Comparison of ENCODE assay signal across 23 cellular contexts in the genomic region with DNA sequence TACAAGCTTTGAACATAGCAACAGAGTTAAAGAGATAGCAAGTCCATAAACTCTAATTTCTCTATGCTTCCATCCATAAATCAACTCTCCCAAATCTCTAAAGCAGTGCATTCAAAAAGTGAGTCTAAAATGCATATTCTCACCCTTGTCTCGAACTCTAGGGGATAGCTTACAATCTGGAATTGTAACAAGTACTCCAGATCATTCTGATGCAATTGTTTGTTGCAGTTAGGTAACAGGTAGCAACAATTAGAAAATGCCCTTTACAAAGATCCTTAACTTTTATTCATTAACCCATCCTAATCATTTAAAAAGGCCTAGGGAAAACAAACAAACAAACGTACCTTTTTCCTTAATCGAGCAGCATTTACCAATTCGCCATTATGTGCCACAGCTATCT.
"Had no signal": no experiment of that assay in that cellular context is flagged by ENCODE, and none has a peak within 500 bp of the region (broad histone marks: within the 10 kb centered on the region; RNA-seq: fewer than 3 reads in every experiment).

No MANE protein-coding gene starts in this region.

- H3K27me3 ChIP-seq: MG63, SJSA1 had no signal

- DNase-seq: Karpas-422, KG1, MG63, NCI-H1092, NCI-H1105 treated with DMSO at 0.1 percent for 48 hours, NCI-H1417 treated with DMSO at 0.1 percent for 48 hours, NCI-H146, NCI-H1694 treated with DMSO at 0.1 percent for 48 hours, NCI-H1930, NCI-H2081 treated with DMSO at 0.1 percent for 48 hours, NCI-H2171, NCI-H226, NCI-H446, NCI-H510A treated with DMSO at 0.1 percent for 48 hours, NCI-H526 treated with DMSO at 0.1 percent for 48 hours, NCI-H748 treated with DMSO at 0.1 percent for 48 hours, Right ventricle myocardium superior, RPMI8226, SIG-M5 had no signal

- H3K4me3 ChIP-seq: MG63, SJSA1, SK-N-MC had no signal

- FAIRE-seq: HTR-8/SVneo had no signal

- H3K4me1 ChIP-seq: SJSA1 had no signal

- H3K9me3 ChIP-seq: MG63, SJSA1 had no signal

- H3K27ac ChIP-seq: HL-60, SJSA1 had no signal
